ENCODE assay signal across 6 cellular contexts in the genomic region with DNA sequence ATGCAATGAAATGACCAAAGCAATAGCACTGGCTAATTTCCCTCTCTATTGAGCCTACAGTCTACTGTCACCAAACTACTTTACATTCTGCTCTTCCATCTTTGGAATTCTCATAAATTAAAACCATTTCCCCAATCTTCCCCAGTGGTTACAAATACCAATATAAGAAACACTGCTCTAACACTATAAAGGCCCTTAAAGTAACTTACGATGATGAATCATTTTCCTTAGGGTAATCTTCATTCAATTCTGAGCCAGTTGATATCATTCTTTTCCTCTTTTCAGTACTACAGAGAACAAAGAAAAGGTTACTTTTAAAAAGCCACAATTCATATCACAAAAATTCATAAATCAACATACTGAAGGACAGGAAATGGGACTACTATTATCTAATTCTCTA.
"Had no signal": no experiment of that assay in that cellular context is flagged by ENCODE, and none has a peak within 500 bp of the region (broad histone marks: within the 10 kb centered on the region; RNA-seq: fewer than 3 reads in every experiment).

No MANE protein-coding gene starts in this region.

- DNase-seq: H9, HCEC 1CT had no signal

- H3K27ac Mint-ChIP-seq: GM23338, H9, IgD-negative memory B cell had no signal

- H3K27me3 Mint-ChIP-seq: IgD-negative memory B cell had no signal

- H3K4me3 Mint-ChIP-seq: GM23338, H9, IgD-negative memory B cell had no signal

- H3K9me3 Mint-ChIP-seq: GM23338, H9, IgD-negative memory B cell had no signal

- ATAC-seq: GM23338, HepG2 had no signal

- H3K27ac ChIP-seq: HL-60 had no signal

- H3K4me3 ChIP-seq: GM23338 had no signal

- H3K4me1 Mint-ChIP-seq: GM23338, H9 had no signal
